In the genomic region with DNA sequence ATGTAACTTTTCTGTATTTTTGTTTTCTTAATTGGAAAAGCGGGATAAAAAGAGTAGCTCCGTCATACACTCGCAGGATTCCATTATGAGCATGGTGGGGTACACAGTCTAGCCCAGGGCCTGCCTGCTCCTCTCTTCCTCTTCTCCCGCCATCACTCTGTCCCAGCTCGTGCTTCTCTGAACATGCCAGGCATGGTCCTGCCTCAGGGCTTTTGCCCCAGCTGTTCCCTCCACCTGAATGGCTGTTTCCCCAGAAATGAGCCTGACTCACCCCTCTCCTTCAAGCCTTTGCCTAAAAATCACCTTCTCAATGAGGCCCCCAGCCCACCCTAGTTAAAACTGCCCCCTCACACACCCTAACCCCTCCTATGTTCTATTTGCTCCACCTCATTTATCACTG, we compare ENCODE assay signal across 16 cellular contexts. TPM values are rescaled to one million over a fixed set of nuclear protein-coding genes. Genes with fewer than 3 reads are reported as not detected.
DNase-seq lines count a peak whose midpoint lies in the region; ATAC-seq and TF ChIP-seq lines count a peak whose summit lies in the region.
"Had no signal": no experiment of that assay in that cellular context is flagged by ENCODE, and none has a peak within 500 bp of the region (broad histone marks: within the 10 kb centered on the region; RNA-seq: fewer than 3 reads in every experiment).

No MANE protein-coding gene starts in this region.

- H3K9me3 Mint-ChIP-seq in MCF 10A (ENCODE audit: unreplicated experiment) (no peaks in the 10 kb centered on the region), chondrocyte (ENCODE audit: low read depth) (no peaks in the 10 kb centered on the region)
- H3K9me3 Mint-ChIP-seq in naive thymus-derived CD8-positive, alpha-beta T cell = no peaks in the 10 kb centered on the region

- H3K36me3 Mint-ChIP-seq in MCF 10A (ENCODE audit: insufficient read depth, unreplicated experiment) (no peaks in the 10 kb centered on the region), chondrocyte (ENCODE audit: low read depth) (no peaks in the 10 kb centered on the region)
- peaks cover 0 to 12% (median 0%) of the 10 kb centered on the region in 3 donors for H3K36me3 Mint-ChIP-seq in naive thymus-derived CD8-positive, alpha-beta T cell

- peaks cover 0 to 7% of the 10 kb centered on the region in 2 donors for H3K4me1 ChIP-seq in breast epithelium

- TF ChIP-seq CTCF in MCF 10A (IDR thresholded peaks at IDR 0.05; ENCODE audit: unreplicated experiment) (no peak), breast epithelium (IDR thresholded peaks at IDR 0.05) (no peak), chondrocyte (IDR thresholded peaks at IDR 0.05) (no peak)

- ATAC-seq in naive thymus-derived CD8-positive, alpha-beta T cell = no peak
- ATAC-seq in HG02623 (IDR thresholded peaks at IDR 0.05; ENCODE audit: unreplicated experiment) (no peak), HG03196 (IDR thresholded peaks at IDR 0.05; ENCODE audit: unreplicated experiment) (no peak)

- CTCF ChIA-PET in MCF 10A (lab: Yijun Ruan, JAX) = interaction anchor here (1.1 to 1.8 kb wide), 3 partner anchors 13 to 114 kb away, joined by 3 to 11 read pairs (median 4); no protein-coding TSS in a partner anchor

- H3K27me3 Mint-ChIP-seq in MCF 10A (ENCODE audit: insufficient read depth, unreplicated experiment) = no peaks in the 10 kb centered on the region
- no peaks in the 10 kb centered on the region for H3K27me3 Mint-ChIP-seq in chondrocyte (ENCODE audit: low read depth)
- no peaks in the 10 kb centered on the region for H3K27me3 Mint-ChIP-seq in naive thymus-derived CD8-positive, alpha-beta T cell

- no peak for DNase-seq in MCF 10A (ENCODE audit: unreplicated experiment)
- DNase-seq in breast epithelium (ENCODE audit: low spot score in 2 of 2) = no peak
- DNase-seq in chondrocyte (ENCODE audit: low spot score) = peak; percentile 47
- no peak for DNase-seq in naive thymus-derived CD8-positive, alpha-beta T cell
- DNase-seq in NCI-H1417 treated with DMSO at 0.1 percent for 48 hours (lab: John Stamatoyannopoulos, UW) = no peak
- no peak for DNase-seq in cerebellum (ENCODE audit: low spot score)
- DNase-seq: DND-41, GOT3, MM.1S, NCI-H1092 treated with DMSO at 0.1 percent for 48 hours, NCI-H1694 treated with DMSO at 0.1 percent for 48 hours, NCI-H226, SHP77 treated with DMSO at 0.1 percent for 48 hours had no signal

- no peak for TF ChIP-seq POLR2A in breast epithelium (IDR thresholded peaks at IDR 0.05)

- POLR2A ChIA-PET in MCF 10A (lab: Yijun Ruan, JAX) = interaction anchor here (0.8 to 2.1 kb wide), 2 partner anchors 10 to 132 kb away, joined by 4 to 5 read pairs; a partner anchor contains a TSS
- POLR2A ChIA-PET in naive thymus-derived CD8-positive, alpha-beta T cell (lab: Charles Lee) = no interaction called here

- H3K36me3 ChIP-seq in breast epithelium = no peaks in the 10 kb centered on the region
- H3K36me3 ChIP-seq: BLaER1 treated with 17β-estradiol and CSF1 and Interleukin-3, amounts not matched to agents 10 nM and 100 nM had no signal

- no peaks in the 10 kb centered on the region for H3K9me3 ChIP-seq in breast epithelium
- H3K9me3 ChIP-seq: BLaER1 treated with 17β-estradiol and CSF1 and Interleukin-3, amounts not matched to agents 10 nM and 100 nM had no signal

- BruUV-seq in MCF 10A (replicated peaks; lab: Mats Ljungman, UMichigan) = no TSS peak

- H3K4me1 Mint-ChIP-seq in MCF 10A (ENCODE audit: insufficient read depth, unreplicated experiment) (peaks cover 15% of the 10 kb centered on the region), chondrocyte (ENCODE audit: low read depth) (peaks cover 45% of the 10 kb centered on the region)
- H3K4me1 Mint-ChIP-seq in naive thymus-derived CD8-positive, alpha-beta T cell = peaks cover 34 to 74% (median 62%) of the 10 kb centered on the region in 4 donors

- no peak overlapping the region for H3K4me3 Mint-ChIP-seq in MCF 10A (ENCODE audit: unreplicated experiment)
- H3K4me3 Mint-ChIP-seq in chondrocyte (ENCODE audit: unreplicated experiment) = no peak overlapping the region
- H3K4me3 Mint-ChIP-seq in naive thymus-derived CD8-positive, alpha-beta T cell = peak overlapping the region in 1 of 10 donors; percentile 20

- peak overlapping the region; percentile 74 for H3K27ac Mint-ChIP-seq in MCF 10A (ENCODE audit: low read depth, unreplicated experiment)
- no peak overlapping the region for H3K27ac Mint-ChIP-seq in chondrocyte (ENCODE audit: unreplicated experiment)
- H3K27ac Mint-ChIP-seq in naive thymus-derived CD8-positive, alpha-beta T cell = peak overlapping the region in 7 of 10 donors; percentile 9 to 90 (median 63)

- intact Hi-C loops in MCF 10A (cut with micrococcal nuclease) = no loop called here
- intact Hi-C loops in breast epithelium (cut with DNase I; ENCODE audit: low total_unique reads) = no loop called here

- no peak overlapping the region for H3K27ac ChIP-seq in breast epithelium
- H3K27ac ChIP-seq: BLaER1 treated with 17β-estradiol and CSF1 and Interleukin-3, amounts not matched to agents 10 nM and 100 nM had no signal

- H3K4me3 ChIP-seq in breast epithelium = no peak overlapping the region
- H3K4me3 ChIP-seq: BLaER1 treated with 17β-estradiol and CSF1 and Interleukin-3, amounts not matched to agents 10 nM and 100 nM had no signal

- no peaks in the 10 kb centered on the region for H3K27me3 ChIP-seq in breast epithelium

RNA-seq across cellular contexts. Expression of a gene that starts 4.5 kb away (rescaled TPM):
- 3.4 and 3.9 TPM in 2 replicates for total RNA-seq in MCF 10A (2022)
- 1 to 10 TPM; 1.4 to 7.2 (median 7.2) TPM for total RNA-seq in breast epithelium
- 10.1 to 17.4 TPM (median 10.2 TPM) in 3 replicates for total RNA-seq in chondrocyte
- 10 to 100 TPM in 1 of 2 experiments, 1 to 10 TPM in 1; 10.0 to 10.8 TPM for total RNA-seq in naive thymus-derived CD8-positive, alpha-beta T cell
- polyA plus RNA-seq in naive thymus-derived CD8-positive, alpha-beta T cell = 10 to 100 TPM in 1 of 3 donors, 1 to 10 TPM in 2; 5.2 to 11.7 (median 9.5) TPM
- total RNA-seq in cerebellum = 2.7 TPM
